Comparison of ENCODE assay signal across 16 cellular contexts in the genomic region with DNA sequence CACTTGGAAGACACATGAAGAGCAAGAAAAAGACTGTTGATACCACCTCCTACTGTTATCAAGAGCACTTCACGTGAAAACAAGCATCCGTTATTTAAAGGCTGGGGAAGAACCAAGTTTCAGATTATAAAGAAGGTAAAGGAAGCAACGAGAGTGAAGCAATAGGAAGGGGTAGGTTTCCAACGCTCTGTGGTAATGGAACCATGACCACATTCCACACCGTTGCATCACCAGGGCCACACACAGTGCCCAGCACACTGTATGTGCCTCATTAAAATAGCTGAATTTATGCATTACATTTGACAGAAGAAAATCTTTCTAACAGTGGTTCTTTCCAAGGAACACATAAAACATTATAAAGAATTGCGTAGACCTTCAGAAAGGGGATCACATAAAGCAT.
DNase-seq lines count a peak whose midpoint lies in the region; ATAC-seq, FAIRE-seq and TF ChIP-seq lines count a peak whose summit lies in the region.
"Had no signal": no experiment of that assay in that cellular context is flagged by ENCODE, and none has a peak within 500 bp of the region (broad histone marks: within the 10 kb centered on the region; RNA-seq: fewer than 3 reads in every experiment).

No MANE protein-coding gene starts in this region.

- CTCF ChIA-PET in RWPE1 (lab: Yijun Ruan, JAX): no interaction called here

- H3K9me3 Mint-ChIP-seq in nephron progenitor cell: peaks cover 52% of the 10 kb centered on the region
- H3K9me3 Mint-ChIP-seq in stimulated activated naive CD8-positive, alpha-beta T cell treated with anti-CD3 and anti-CD28 coated beads, Interleukin-15, amount 100 ng/mL, for 72 hours: peaks cover 19 to 22% of the 10 kb centered on the region in 2 donors

- no peak overlapping the region for H3K27ac Mint-ChIP-seq in nephron progenitor cell
- no peak overlapping the region for H3K27ac Mint-ChIP-seq in stimulated activated naive CD8-positive, alpha-beta T cell treated with anti-CD3 and anti-CD28 coated beads, Interleukin-15, amount 100 ng/mL, for 72 hours
- H3K27ac Mint-ChIP-seq: effector memory CD8-positive, alpha-beta T cell had no signal

- H3K27ac ChIP-seq in RWPE1 (no peak overlapping the region), pancreas (no peak overlapping the region)
- H3K27ac ChIP-seq: upper lobe of right lung had no signal

- H3K27me3 ChIP-seq in pancreas: no peaks in the 10 kb centered on the region
- H3K27me3 ChIP-seq: BE2C, upper lobe of right lung had no signal

- H3K4me1 ChIP-seq in pancreas: no peaks in the 10 kb centered on the region
- H3K4me1 ChIP-seq: HAP-1, upper lobe of right lung had no signal

- no peaks in the 10 kb centered on the region for H3K9me3 ChIP-seq in pancreas
- H3K9me3 ChIP-seq: BE2C, HAP-1 had no signal

- H3K36me3 ChIP-seq in pancreas: no peaks in the 10 kb centered on the region
- H3K36me3 ChIP-seq: BE2C, HAP-1, upper lobe of right lung had no signal

- no peak overlapping the region for H3K4me3 Mint-ChIP-seq in nephron progenitor cell
- H3K4me3 Mint-ChIP-seq in stimulated activated naive CD8-positive, alpha-beta T cell treated with anti-CD3 and anti-CD28 coated beads, Interleukin-15, amount 100 ng/mL, for 72 hours: no peak overlapping the region
- H3K4me3 Mint-ChIP-seq: effector memory CD8-positive, alpha-beta T cell had no signal

- no peaks in the 10 kb centered on the region for H3K4me1 Mint-ChIP-seq in nephron progenitor cell
- H3K4me1 Mint-ChIP-seq in stimulated activated naive CD8-positive, alpha-beta T cell treated with anti-CD3 and anti-CD28 coated beads, Interleukin-15, amount 100 ng/mL, for 72 hours: no peaks in the 10 kb centered on the region

- DNase-seq in AG10803 (ENCODE audit: low read depth) (peak; percentile 66), HT1080 (ENCODE audit: low read depth) (peak; percentile 72), RWPE1 (ENCODE audit: low spot score) (peak; percentile 8), epithelial cell of proximal tubule (ENCODE audit: low read depth) (peak; percentile 43), nephron progenitor cell (no peak), pancreas (no peak), GM19240 (ENCODE audit: insufficient read length, low spot score) (no peak)
- DNase-seq in stimulated activated naive CD8-positive, alpha-beta T cell treated with anti-CD3 and anti-CD28 coated beads, Interleukin-15, amount 100 ng/mL, for 72 hours: no peak
- DNase-seq: BE2C; effector memory CD8-positive, alpha-beta T cell; head of caudate nucleus; left cardiac atrium; NCI-H1092 treated with DMSO at 0.1 percent for 48 hours; upper lobe of right lung had no signal

- intact Hi-C loops in pancreas (cut with DNase I): no loop called here

- WGBS in pancreas, 2 donors: 61 to 66% methylated on average over 6 of the region's 6 CpGs

- ATAC-seq in stimulated activated naive CD8-positive, alpha-beta T cell treated with anti-CD3 and anti-CD28 coated beads, Interleukin-15, amount 100 ng/mL, for 72 hours: no peak
- no peak for ATAC-seq in pancreas
- ATAC-seq: effector memory CD8-positive, alpha-beta T cell; left cardiac atrium; upper lobe of right lung had no signal

- no peaks in the 10 kb centered on the region for H3K36me3 Mint-ChIP-seq in nephron progenitor cell (ENCODE audit: low read depth)

- FAIRE-seq in pancreas (lab: Jason Lieb, UNC): no peak
- FAIRE-seq: bronchial epithelial cell had no signal

- H3K4me3 ChIP-seq in AG10803 (ENCODE audit: low read length) (no peak overlapping the region), epithelial cell of proximal tubule (ENCODE audit: low read depth, low read length) (no peak overlapping the region), pancreas (no peak overlapping the region)
- H3K4me3 ChIP-seq: HAP-1, upper lobe of right lung had no signal

- H3K27me3 Mint-ChIP-seq in nephron progenitor cell (ENCODE audit: low read depth, poor library complexity): no peaks in the 10 kb centered on the region
- H3K27me3 Mint-ChIP-seq in stimulated activated naive CD8-positive, alpha-beta T cell treated with anti-CD3 and anti-CD28 coated beads, Interleukin-15, amount 100 ng/mL, for 72 hours: no peaks in the 10 kb centered on the region
- H3K27me3 Mint-ChIP-seq: effector memory CD8-positive, alpha-beta T cell had no signal

- POLR2A ChIA-PET in RWPE1 (lab: Yijun Ruan, JAX; ENCODE audit: low non-redundant PET): no interaction called here

- TF ChIP-seq CTCF in AG10803 (conservative IDR thresholded peaks at IDR 0.05; ENCODE audit: low read length): no peak
- no peak for TF ChIP-seq CTCF in RWPE1 (conservative IDR thresholded peaks at IDR 0.05; ENCODE audit: low read depth)
- TF ChIP-seq CTCF in epithelial cell of proximal tubule (conservative IDR thresholded peaks at IDR 0.05; ENCODE audit: low read depth, low read length): no peak
- TF ChIP-seq CTCF in nephron progenitor cell (IDR thresholded peaks at IDR 0.05): no peak
- no peak for TF ChIP-seq CTCF in pancreas (IDR thresholded peaks at IDR 0.05)

Comparison
In these comparisons a context has a peak if more than half of its experiments do, and no peak if none do; other contexts are left out.
1. DNase-seq: peak in AG10803 (single experiment), HT1080 (single experiment), RWPE1 (single experiment) and epithelial cell of proximal tubule (single experiment); none in nephron progenitor cell (single experiment), stimulated activated naive CD8-positive, alpha-beta T cell treated with anti-CD3 and anti-CD28 coated beads, Interleukin-15, amount 100 ng/mL, for 72 hours (0 of 2), pancreas (0 of 6) and GM19240 (single experiment).